In genomic region chrX:130771230-130771629, GRCh38 we compare ENCODE assay signal across 13 cellular contexts.
DNase-seq lines count a peak whose midpoint lies in the region; ATAC-seq and TF ChIP-seq lines count a peak whose summit lies in the region.
"Had no signal": no experiment of that assay in that cellular context is flagged by ENCODE, and none has a peak within 500 bp of the region (broad histone marks: within the 10 kb centered on the region; RNA-seq: fewer than 3 reads in every experiment).

No MANE protein-coding gene starts in this region.

- TF ChIP-seq CTCF in A673 (conservative IDR thresholded peaks at IDR 0.05; ENCODE audit: low read depth, low read length) (no peak), SK-N-SH (IDR thresholded peaks at IDR 0.05) (no peak), fibroblast of mammary gland (conservative IDR thresholded peaks at IDR 0.05; ENCODE audit: control insufficient read depth, insufficient read depth, low read depth, low read length) (no peak)

- no peak for DNase-seq in A673 (ENCODE audit: low spot score)
- peak; percentile 18 for DNase-seq in EH (ENCODE audit: low read depth)
- DNase-seq in SK-N-SH, result no peak
- peak; percentile 47 for DNase-seq in fibroblast of mammary gland (ENCODE audit: low read depth)
- DNase-seq in erythroblast (lab: John Stamatoyannopoulos, UW), result no peak
- DNase-seq in NCI-H2081 treated with DMSO at 0.1 percent for 48 hours (lab: John Stamatoyannopoulos, UW), result no peak
- DNase-seq: activated effector memory CD4-positive, alpha-beta T cell treated with Interleukin-2 at 50 U/mL for 16 hours; left cardiac atrium; T1000; testis had no signal

- H3K9me2 ChIP-seq in SK-N-SH, result no peaks in the 10 kb centered on the region

- H3K9ac ChIP-seq in SK-N-SH, result no peak overlapping the region; the same call in 1 of the 2 replicates
- H3K9ac ChIP-seq: neural progenitor cell had no signal

- H3K4me3 ChIP-seq in A673 (ENCODE audit: low read depth, low read length, poor library complexity, severe bottlenecking) (no peak overlapping the region), SK-N-SH (ENCODE audit: low read depth in 2 of 2, low read length in 1 of 2) (no peak overlapping the region), fibroblast of mammary gland (ENCODE audit: control insufficient read depth, low read depth, low read length) (no peak overlapping the region)
- H3K4me3 ChIP-seq: neural progenitor cell, testis had no signal

- H3K4me1 ChIP-seq in A673 (ENCODE audit: insufficient read depth, low read length, poor library complexity, severe bottlenecking) (peaks cover 36% of the 10 kb centered on the region), SK-N-SH (ENCODE audit: control insufficient read depth in 1 of 2, insufficient read depth in 2 of 2, low read depth in 1 of 2, low read length in 1 of 2) (peaks cover 9 to 21% of the 10 kb centered on the region in 2 experiments; a peak in 3 of 4 replicates)
- H3K4me1 ChIP-seq: neural progenitor cell, testis had no signal

- CTCF ChIA-PET in A673 (lab: Charles Lee) (no interaction called here), SK-N-SH (lab: Yijun Ruan, JAX) (no interaction called here)

- no peak for TF ChIP-seq RAD21 in SK-N-SH (IDR thresholded peaks at IDR 0.05; ENCODE audit: low read length)

- TF ChIP-seq EP300 in SK-N-SH (IDR thresholded peaks at IDR 0.05; ENCODE audit: borderline replicate concordance in 1 of 2, low read depth in 1 of 2, low read length in 1 of 2), result no peak; a peak in 1 of 4 replicates

- H4K20me1 ChIP-seq in SK-N-SH (ENCODE audit: insufficient read depth), result no peaks in the 10 kb centered on the region

- H3K9me3 ChIP-seq in A673 (ENCODE audit: low read depth, low read length, poor library complexity, severe bottlenecking) (no peaks in the 10 kb centered on the region), SK-N-SH (no peaks in the 10 kb centered on the region)
- H3K9me3 ChIP-seq: testis had no signal

- no peaks in the 10 kb centered on the region for H3K79me2 ChIP-seq in SK-N-SH (ENCODE audit: insufficient read depth)

- peaks cover 11% of the 10 kb centered on the region for H3F3A ChIP-seq in SK-N-SH (replicated peaks; ENCODE audit: insufficient read depth)

- intact Hi-C loops in A673 (cut with micrococcal nuclease; ENCODE audit: unreplicated experiment), result no loop called here

- BruUV-seq in A673 (replicated peaks; lab: Mats Ljungman, UMichigan), result no TSS peak

- H3K27me3 ChIP-seq in A673 (replicated peaks; ENCODE audit: insufficient read depth, low read depth, low read length, poor library complexity), result no peaks in the 10 kb centered on the region
- no peaks in the 10 kb centered on the region for H3K27me3 ChIP-seq in SK-N-SH (ENCODE audit: insufficient read depth)
- H3K27me3 ChIP-seq: neural progenitor cell, testis had no signal

- H3K27ac ChIP-seq in A673 (ENCODE audit: low read depth, low read length, poor library complexity, severe bottlenecking), result peak overlapping the region; percentile 39
- H3K27ac ChIP-seq in SK-N-SH (ENCODE audit: low read depth in 2 of 2, low read length in 1 of 2), result peak overlapping the region; percentile 71 to 87
- H3K27ac ChIP-seq: neural progenitor cell, testis had no signal

- no peak overlapping the region for H2AFZ ChIP-seq in SK-N-SH (ENCODE audit: low read depth)
- H2AFZ ChIP-seq: neural progenitor cell had no signal

- no peak for TF ChIP-seq POLR2A in erythroblast (IDR thresholded peaks at IDR 0.05; ENCODE audit: low read length)

- H3K4me2 ChIP-seq in SK-N-SH, result peak overlapping the region; percentile 19; the same call in 1 of the 2 replicates
- H3K4me2 ChIP-seq: neural progenitor cell had no signal

- ATAC-seq in HG03571 (IDR thresholded peaks at IDR 0.05; ENCODE audit: unreplicated experiment) (no peak), HG02970 (IDR thresholded peaks at IDR 0.05; ENCODE audit: low FRiP score, unreplicated experiment) (no peak)

- WGBS in SK-N-SH (ENCODE audit: low lambda C conversion rate), result 21% methylated on average over 2 of the region's 2 CpGs

- POLR2A ChIA-PET in A673 (lab: Charles Lee; ENCODE audit: low non-redundant PET) (no interaction called here), SK-N-SH (lab: Yijun Ruan, JAX) (no interaction called here)

- H3K36me3 ChIP-seq in A673 (ENCODE audit: insufficient read depth, low read length, poor library complexity, severe bottlenecking) (no peaks in the 10 kb centered on the region), SK-N-SH (replicated peaks in 1 of 2; ENCODE audit: control insufficient read depth in 1 of 2, insufficient read depth in 2 of 2, low read length in 1 of 2) (no peaks in the 10 kb centered on the region)
- H3K36me3 ChIP-seq: neural progenitor cell had no signal

TF ChIP-seq in SK-N-SH, 30 proteins besides CTCF, POLR2A, EP300 and RAD21 (continues in another document):
- TF ChIP-seq REST (IDR thresholded peaks at IDR 0.05; ENCODE audit: low read depth, low read length), result peak; percentile 76
- TF ChIP-seq FOSL2 (IDR thresholded peaks at IDR 0.05; ENCODE audit: borderline replicate concordance, low read depth), result peak; percentile 61; the same call in 1 of the 2 replicates
- no peak for TF ChIP-seq USF2 (IDR thresholded peaks at IDR 0.05; ENCODE audit: borderline replicate concordance, low read depth, low read length)
- TF ChIP-seq MXI1 (IDR thresholded peaks at IDR 0.05; ENCODE audit: low read depth, low read length), result no peak
- no peak for TF ChIP-seq IRF3 (IDR thresholded peaks at IDR 0.05; ENCODE audit: low read depth, low read length)
- no peak for TF ChIP-seq ZBTB33 (IDR thresholded peaks at IDR 0.05; ENCODE audit: borderline replicate concordance, low read depth)
- no peak for TF ChIP-seq RCOR1 (IDR thresholded peaks at IDR 0.05; ENCODE audit: low read length)
- TF ChIP-seq USF1 (IDR thresholded peaks at IDR 0.05; ENCODE audit: borderline replicate concordance, low read depth), result no peak
- peak; percentile 36; the same call in 1 of the 2 replicates for TF ChIP-seq JUND (IDR thresholded peaks at IDR 0.05)
- TF ChIP-seq POLR2AphosphoS5 (IDR thresholded peaks at IDR 0.05; ENCODE audit: low read depth, low read length), result no peak

Comparison
In these comparisons a context has a peak if more than half of its experiments do, and no peak if none do; other contexts are left out.
1. DNase-seq: peak in EH (single experiment) and fibroblast of mammary gland (single experiment); none in A673 (single experiment), SK-N-SH (single experiment), erythroblast (0 of 2) and NCI-H2081 treated with DMSO at 0.1 percent for 48 hours (single experiment).